In the genomic region with DNA sequence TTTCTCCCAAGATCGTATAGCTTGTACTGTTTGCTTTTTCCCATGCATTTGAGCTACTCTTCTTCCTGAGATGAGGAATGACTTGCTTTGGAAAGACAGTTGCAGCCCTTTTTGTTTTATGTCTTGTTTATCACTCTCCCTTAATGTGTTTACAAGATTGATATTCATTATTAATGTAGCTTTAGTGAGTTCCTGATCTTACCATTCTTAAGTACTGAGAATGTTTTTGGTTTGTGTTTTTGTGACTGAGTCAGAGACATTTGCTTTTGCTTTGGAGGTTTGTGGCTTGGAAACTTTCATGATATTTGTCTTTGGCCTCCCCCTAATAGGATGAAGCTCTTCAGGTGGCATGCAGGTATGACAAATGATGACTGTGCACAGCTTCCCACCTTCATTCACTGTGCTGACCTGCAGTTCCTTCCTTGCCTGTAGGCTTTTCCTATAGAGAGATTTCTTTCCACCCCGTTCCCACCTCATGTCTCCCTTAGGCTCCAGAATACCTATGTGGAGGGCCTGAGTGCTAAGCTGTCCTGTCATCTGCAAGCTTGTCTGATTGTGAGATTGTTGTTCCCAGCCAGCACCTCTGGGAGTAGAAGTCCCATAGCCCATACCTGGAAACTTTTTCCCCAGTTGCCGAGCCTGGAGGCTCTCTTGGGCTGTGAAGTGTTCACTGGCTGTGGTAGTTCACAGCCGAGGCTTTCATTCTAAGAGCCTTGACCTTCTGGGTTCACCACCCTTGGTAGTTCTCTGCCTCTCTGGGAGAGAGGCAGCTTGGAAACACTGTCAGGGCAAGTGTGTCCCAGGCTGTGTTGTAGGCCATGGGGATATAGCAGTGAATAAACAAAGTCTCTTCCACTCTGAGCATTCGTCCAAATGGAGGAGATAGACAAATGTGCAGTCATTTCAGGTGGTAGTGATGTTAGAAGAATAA, we compare ENCODE assay signal across 12 cellular contexts. TPM values are rescaled to one million over a fixed set of nuclear protein-coding genes. Genes with fewer than 3 reads are reported as not detected.
A peak's percentile ranks its signal among the peaks of the same experiment; 100 is the strongest.
DNase-seq lines count a peak whose midpoint lies in the region; ATAC-seq, FAIRE-seq and TF ChIP-seq lines count a peak whose summit lies in the region.
"Had no signal": no experiment of that assay in that cellular context is flagged by ENCODE, and none has a peak within 500 bp of the region (broad histone marks: within the 10 kb centered on the region; RNA-seq: fewer than 3 reads in every experiment).

No MANE protein-coding gene starts in this region.

- peak overlapping the region; percentile 25 for H3K27ac Mint-ChIP-seq in activated T-helper 1 cell treated with anti-CD3 and anti-CD28 coated beads, Interleukin-12 subunit alpha, Interleukin-12 subunit beta, Interleukin-2, Interleukin-4 antibody, amounts not matched to agents 30 ng/mL and 10 ng/mL and 1 ng/mL, durations not matched to agents 14 hours and 24 hours and 36 hours
- no peak overlapping the region for H3K27ac Mint-ChIP-seq in chondrocyte (ENCODE audit: unreplicated experiment)

- no peak for TF ChIP-seq POLR2A in A549 (IDR thresholded peaks at IDR 0.05; ENCODE audit: low read length)

- no peaks in the 10 kb centered on the region for H3K27me3 Mint-ChIP-seq in activated T-helper 1 cell treated with anti-CD3 and anti-CD28 coated beads, Interleukin-12 subunit alpha, Interleukin-12 subunit beta, Interleukin-2, Interleukin-4 antibody, amounts not matched to agents 30 ng/mL and 10 ng/mL and 1 ng/mL, durations not matched to agents 14 hours and 24 hours and 36 hours (ENCODE audit: insufficient read depth)
- no peaks in the 10 kb centered on the region for H3K27me3 Mint-ChIP-seq in chondrocyte (ENCODE audit: low read depth)
- H3K27me3 Mint-ChIP-seq: CD4-positive, CD25-positive, alpha-beta regulatory T cell had no signal

- CTCF ChIA-PET in A549 (lab: Yijun Ruan, JAX): interaction anchor here (0.8 to 5.6 kb wide), 4 partner anchors 27 to 69 kb away, joined by 3 to 43 read pairs (median 4); partner anchors contain the start of gene CDS2

- no peak overlapping the region for H3K4me2 ChIP-seq in A549

- intact Hi-C loops in activated T-helper 1 cell treated with anti-CD3 and anti-CD28 coated beads, Interleukin-12 subunit alpha, Interleukin-12 subunit beta, Interleukin-2, Interleukin-4 antibody, amounts not matched to agents 30 ng/mL and 10 ng/mL and 1 ng/mL, durations not matched to agents 14 hours and 24 hours and 36 hours (cut with micrococcal nuclease): no loop called here

- TF ChIP-seq EP300 in A549 (IDR thresholded peaks at IDR 0.05): no peak

- DNase-seq in A549 (ENCODE audit: low read depth in 1 of 2, low spot score in 1 of 2) (no peak), Daoy (ENCODE audit: low read depth) (peak; percentile 8), islet precursor cell (peak; percentile 55), NCI-H446 (lab: John Stamatoyannopoulos, UW) (no peak), chondrocyte (ENCODE audit: low spot score) (no peak)
- DNase-seq in activated T-helper 1 cell treated with anti-CD3 and anti-CD28 coated beads, Interleukin-12 subunit alpha, Interleukin-12 subunit beta, Interleukin-2, Interleukin-4 antibody, amounts not matched to agents 30 ng/mL and 10 ng/mL and 1 ng/mL, durations not matched to agents 14 hours and 24 hours and 36 hours (ENCODE audit: low spot score): no peak
- DNase-seq: activated CD8-positive, alpha-beta memory T cell treated with anti-CD3 and anti-CD28 coated beads, Interleukin-2, amount 50 U/mL, for 48 hours; RPMI8226; testis had no signal

- peaks cover 40% of the 10 kb centered on the region for H3K4me1 Mint-ChIP-seq in activated T-helper 1 cell treated with anti-CD3 and anti-CD28 coated beads, Interleukin-12 subunit alpha, Interleukin-12 subunit beta, Interleukin-2, Interleukin-4 antibody, amounts not matched to agents 30 ng/mL and 10 ng/mL and 1 ng/mL, durations not matched to agents 14 hours and 24 hours and 36 hours (ENCODE audit: low read depth)
- peaks cover 38% of the 10 kb centered on the region for H3K4me1 Mint-ChIP-seq in chondrocyte (ENCODE audit: low read depth)

- H3K4me1 ChIP-seq in A549: peaks cover 43% of the 10 kb centered on the region

- no peak overlapping the region for H3K27ac ChIP-seq in A549
- H3K27ac ChIP-seq: testis had no signal

- peak; percentile 49 for FAIRE-seq in A549 (lab: Jason Lieb, UNC)

- peaks cover 5% of the 10 kb centered on the region for H3K36me3 Mint-ChIP-seq in activated T-helper 1 cell treated with anti-CD3 and anti-CD28 coated beads, Interleukin-12 subunit alpha, Interleukin-12 subunit beta, Interleukin-2, Interleukin-4 antibody, amounts not matched to agents 30 ng/mL and 10 ng/mL and 1 ng/mL, durations not matched to agents 14 hours and 24 hours and 36 hours (ENCODE audit: low read depth)
- no peaks in the 10 kb centered on the region for H3K36me3 Mint-ChIP-seq in chondrocyte (ENCODE audit: low read depth)

- H3K9me3 Mint-ChIP-seq in activated T-helper 1 cell treated with anti-CD3 and anti-CD28 coated beads, Interleukin-12 subunit alpha, Interleukin-12 subunit beta, Interleukin-2, Interleukin-4 antibody, amounts not matched to agents 30 ng/mL and 10 ng/mL and 1 ng/mL, durations not matched to agents 14 hours and 24 hours and 36 hours: no peaks in the 10 kb centered on the region
- no peaks in the 10 kb centered on the region for H3K9me3 Mint-ChIP-seq in chondrocyte (ENCODE audit: low read depth)

- no peak for TF ChIP-seq RAD21 in A549 (conservative IDR thresholded peaks at IDR 0.05 in 1 of 2, IDR thresholded peaks at IDR 0.05 in 1 of 2)

- 86% methylated on average over 5 of the region's 5 CpGs for WGBS in A549 (ENCODE audit: missing lambda C conversion rate)

- ATAC-seq in A549 (peak in 1 of 2 experiments; percentile 45; a peak in 3 of 6 replicates), HG03521 (IDR thresholded peaks at IDR 0.05; ENCODE audit: unreplicated experiment) (no peak), HG03565 (IDR thresholded peaks at IDR 0.05; ENCODE audit: unreplicated experiment) (no peak)

- no peak overlapping the region for H3K4me3 ChIP-seq in A549
- H3K4me3 ChIP-seq: testis had no signal

- TF ChIP-seq CTCF in A549 (IDR thresholded peaks at IDR 0.05): no peak
- TF ChIP-seq CTCF in chondrocyte (IDR thresholded peaks at IDR 0.05): no peak

- no peak overlapping the region for H3K4me3 Mint-ChIP-seq in activated T-helper 1 cell treated with anti-CD3 and anti-CD28 coated beads, Interleukin-12 subunit alpha, Interleukin-12 subunit beta, Interleukin-2, Interleukin-4 antibody, amounts not matched to agents 30 ng/mL and 10 ng/mL and 1 ng/mL, durations not matched to agents 14 hours and 24 hours and 36 hours
- no peak overlapping the region for H3K4me3 Mint-ChIP-seq in chondrocyte (ENCODE audit: unreplicated experiment)
- H3K4me3 Mint-ChIP-seq: CD4-positive, CD25-positive, alpha-beta regulatory T cell had no signal

- no peaks in the 10 kb centered on the region for H3K9me3 ChIP-seq in A549
- H3K9me3 ChIP-seq: testis had no signal

- POLR2A ChIA-PET in A549 (lab: Yijun Ruan, JAX): no interaction called here

TF ChIP-seq in A549, 52 proteins besides CTCF, POLR2A, EP300 and RAD21 (continues in another document):
- TF ChIP-seq ZC3H11A (IDR thresholded peaks at IDR 0.05) (no peak), EHF (CRISPR knock-in tag; IDR thresholded peaks at IDR 0.05) (no peak)

RNA-seq across cellular contexts. Expression of gene CDS2, which starts 27.1 kb away (rescaled TPM):
- polyA plus RNA-seq in A549 (2011; rRNA removed): 106 and 128 TPM in 2 replicates
- 26.2 and 34.1 TPM in 2 replicates for polyA plus RNA-seq in A549 (2012; cell fraction: cytosol; rRNA removed)
- 13.9 and 27.4 TPM in 2 replicates for polyA plus RNA-seq in A549 (2012; cell fraction: nucleus; rRNA removed)
- polyA plus RNA-seq in A549 (2017; fragmentation: RNase III; extraction: RNeasy Plus Mini Kit Qiagen cat#74134 plus additional on column Dnase treatment): 34.0 to 44.0 TPM (median 37.4 TPM) in 3 replicates
- polyA minus RNA-seq in A549 (2011; rRNA and poly(A)+ RNA removed): 100 TPM in 2 replicates
- 15.0 and 22.3 TPM in 2 replicates for total RNA-seq in Daoy (2014; rRNA removed; shearing (Covaris generic))
- total RNA-seq in activated T-helper 1 cell treated with anti-CD3 and anti-CD28 coated beads, Interleukin-12 subunit alpha, Interleukin-12 subunit beta, Interleukin-2, Interleukin-4 antibody, amounts not matched to agents 30 ng/mL and 10 ng/mL and 1 ng/mL, durations not matched to agents 14 hours and 24 hours and 36 hours: 39.8 and 42.5 TPM in 2 replicates
- total RNA-seq in chondrocyte: 33.0 to 46.9 TPM (median 42.9 TPM) in 3 replicates

RNA-seq across cellular contexts. Expression of gene PCNA, which starts 34.1 kb away (rescaled TPM):
- polyA plus RNA-seq in A549 (2011; rRNA removed) (388 and 450 TPM in 2 replicates), A549 (2017; fragmentation: RNase III; extraction: RNeasy Plus Mini Kit Qiagen cat#74134 plus additional on column Dnase treatment) (431 to 445 TPM (median 440 TPM) in 3 replicates)
- 552 and 561 TPM in 2 replicates for polyA plus RNA-seq in A549 (2012; cell fraction: cytosol; rRNA removed)
- polyA plus RNA-seq in A549 (2012; cell fraction: nucleus; rRNA removed): 882 and 940 TPM in 2 replicates
- 260 and 279 TPM in 2 replicates for polyA minus RNA-seq in A549 (2011; rRNA and poly(A)+ RNA removed)
- 405 and 436 TPM in 2 replicates for total RNA-seq in Daoy (2014; rRNA removed; shearing (Covaris generic))
- total RNA-seq in activated T-helper 1 cell treated with anti-CD3 and anti-CD28 coated beads, Interleukin-12 subunit alpha, Interleukin-12 subunit beta, Interleukin-2, Interleukin-4 antibody, amounts not matched to agents 30 ng/mL and 10 ng/mL and 1 ng/mL, durations not matched to agents 14 hours and 24 hours and 36 hours: 512 and 519 TPM in 2 replicates
- total RNA-seq in chondrocyte: 46.3 to 117 TPM (median 49.4 TPM) in 3 replicates

RNA-seq across cellular contexts. Expression of gene TMEM230, which starts 41.0 kb away (rescaled TPM):
- polyA plus RNA-seq in A549 (2011; rRNA removed): 276 and 284 TPM in 2 replicates
- polyA plus RNA-seq in A549 (2012; cell fraction: cytosol; rRNA removed): 99.5 and 123 TPM in 2 replicates
- 27.3 and 47.4 TPM in 2 replicates for polyA plus RNA-seq in A549 (2012; cell fraction: nucleus; rRNA removed)
- 99.9 to 106 TPM (median 105 TPM) in 3 replicates for polyA plus RNA-seq in A549 (2017; fragmentation: RNase III; extraction: RNeasy Plus Mini Kit Qiagen cat#74134 plus additional on column Dnase treatment)
- polyA minus RNA-seq in A549 (2011; rRNA and poly(A)+ RNA removed): 67.7 and 90.9 TPM in 2 replicates
- total RNA-seq in Daoy (2014; rRNA removed; shearing (Covaris generic)): 87.2 and 87.4 TPM in 2 replicates
- total RNA-seq in activated T-helper 1 cell treated with anti-CD3 and anti-CD28 coated beads, Interleukin-12 subunit alpha, Interleukin-12 subunit beta, Interleukin-2, Interleukin-4 antibody, amounts not matched to agents 30 ng/mL and 10 ng/mL and 1 ng/mL, durations not matched to agents 14 hours and 24 hours and 36 hours: 80.3 and 82.1 TPM in 2 replicates
- total RNA-seq in chondrocyte: 92.8 to 118 TPM (median 93.8 TPM) in 3 replicates

Comparison
In these comparisons a context has a peak if more than half of its experiments do, and no peak if none do; other contexts are left out.
1. DNase-seq: peak in Daoy (single experiment) and islet precursor cell (single experiment); none in A549 (0 of 2), activated T-helper 1 cell treated with anti-CD3 and anti-CD28 coated beads, Interleukin-12 subunit alpha, Interleukin-12 subunit beta, Interleukin-2, Interleukin-4 antibody, amounts not matched to agents 30 ng/mL and 10 ng/mL and 1 ng/mL, durations not matched to agents 14 hours and 24 hours and 36 hours (single experiment), NCI-H446 (0 of 2) and chondrocyte (single experiment).